ENCODE assay signal across 8 cellular contexts in the genomic region with DNA sequence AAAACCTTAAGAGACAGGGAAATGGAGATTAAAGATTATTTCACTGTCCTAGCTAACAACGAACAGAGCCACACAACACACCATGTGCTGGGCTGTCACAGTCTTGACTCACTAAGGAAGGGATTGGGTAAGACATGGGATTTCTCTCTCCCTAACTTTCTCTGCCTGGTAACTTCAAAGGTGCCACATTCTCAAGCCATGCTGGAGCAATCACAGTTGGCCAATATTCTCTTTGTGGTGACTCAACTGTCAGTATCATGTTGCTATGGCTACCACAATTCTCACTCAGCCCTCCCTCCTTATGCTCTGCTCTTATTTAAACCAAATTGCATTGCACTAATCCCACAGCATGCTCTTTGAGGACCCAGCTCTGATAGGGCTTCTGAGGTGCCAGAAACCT.
A peak's percentile ranks its signal among the peaks of the same experiment; 100 is the strongest.
DNase-seq lines count a peak whose midpoint lies in the region; ATAC-seq and TF ChIP-seq lines count a peak whose summit lies in the region.

No MANE protein-coding gene starts in this region.

- in situ Hi-C loops in transverse colon (cut with MboI; ENCODE audit: low pct_ligation_motif_present in 1 of 4, low pct_unique_long_range_greater_than_20kb in 1 of 4, low sequenced_read_pairs in 3 of 4): no loop called here

- H3K9ac ChIP-seq in PC-3 (ENCODE audit: low read length): no peak overlapping the region
- H3K9ac ChIP-seq in neuronal stem cell (ENCODE audit: low read depth, low read length, poor library complexity): no peak overlapping the region

- intact Hi-C loops in PC-3 (cut with micrococcal nuclease): no loop called here
- intact Hi-C loops in transverse colon (cut with DNase I; ENCODE audit: low total_unique reads): no loop called here

- H3K27ac Mint-ChIP-seq in stimulated activated memory B cell treated with anti-CD40 and anti-IgM and Interleukin-4, amounts not matched to agents 10 μg/mL and 1 μg/mL and 100 μg/mL, for 72 hours: peak overlapping the region; percentile 21

- no peak overlapping the region for H2BK120ac ChIP-seq in neuronal stem cell (ENCODE audit: low read depth, low read length)

- no peak overlapping the region for H2AK5ac ChIP-seq in neuronal stem cell (ENCODE audit: low read depth, low read length)

- no peak overlapping the region for H4K91ac ChIP-seq in neuronal stem cell (ENCODE audit: low read depth, low read length, poor library complexity)

- no peak overlapping the region for H3K18ac ChIP-seq in neuronal stem cell (ENCODE audit: low read length)

- POLR2A ChIA-PET in PC-3 (lab: Charles Lee; ENCODE audit: unreplicated experiment): no interaction called here

- ATAC-seq in GM18861 (IDR thresholded peaks at IDR 0.05; ENCODE audit: unreplicated experiment): peak; percentile 37
- ATAC-seq in PC-3: peak; percentile 27; the same call in 1 of the 2 replicates
- no peak for ATAC-seq in stimulated activated memory B cell treated with anti-CD40 and anti-IgM and Interleukin-4, amounts not matched to agents 10 μg/mL and 1 μg/mL and 100 μg/mL, for 72 hours
- no peak for ATAC-seq in HG03039 (IDR thresholded peaks at IDR 0.05; ENCODE audit: unreplicated experiment)

- no peak overlapping the region for H3K23ac ChIP-seq in neuronal stem cell (ENCODE audit: low read depth, low read length, poor library complexity)

- H3K4me1 ChIP-seq in PC-3 (ENCODE audit: insufficient read depth, low read length) (no peaks in the 10 kb centered on the region), neuronal stem cell (ENCODE audit: control insufficient read depth in 2 of 2, insufficient read depth in 1 of 2, low read depth in 1 of 2, low read length in 2 of 2) (peaks cover 7 to 12% of the 10 kb centered on the region in 2 donors), transverse colon (peaks cover 0 to 8% (median 0%) of the 10 kb centered on the region in 4 donors)

- peaks cover 66% of the 10 kb centered on the region for H3K36me3 Mint-ChIP-seq in stimulated activated memory B cell treated with anti-CD40 and anti-IgM and Interleukin-4, amounts not matched to agents 10 μg/mL and 1 μg/mL and 100 μg/mL, for 72 hours

- H3K4me1 Mint-ChIP-seq in stimulated activated memory B cell treated with anti-CD40 and anti-IgM and Interleukin-4, amounts not matched to agents 10 μg/mL and 1 μg/mL and 100 μg/mL, for 72 hours: peaks cover 34% of the 10 kb centered on the region

- H3K27ac ChIP-seq in PC-3 (ENCODE audit: low read length) (no peak overlapping the region), neuronal stem cell (replicated peaks; ENCODE audit: low read length) (no peak overlapping the region), transverse colon (peak overlapping the region in 2 of 4 donors; percentile 40 to 41)

- H3K4ac ChIP-seq in neuronal stem cell (ENCODE audit: low read length): no peak overlapping the region

- no peak for TF ChIP-seq POLR2A in transverse colon (IDR thresholded peaks at IDR 0.05)

- DNase-seq in A172 (ENCODE audit: low spot score) (peak; percentile 72), PC-3 (peak; percentile 30), fibroblast of mammary gland (ENCODE audit: low read depth) (peak; percentile 98), neuronal stem cell (ENCODE audit: low spot score) (no peak), transverse colon (no peak)

- H2AFZ ChIP-seq in PC-3 (ENCODE audit: low read length): no peak overlapping the region
- no peak overlapping the region for H2AFZ ChIP-seq in neuronal stem cell (ENCODE audit: low read length)

- H3K27me3 ChIP-seq in PC-3 (ENCODE audit: low read length) (no peaks in the 10 kb centered on the region), neuronal stem cell (ENCODE audit: control insufficient read depth in 3 of 3, insufficient read depth in 3 of 3, low read depth in 1 of 3, low read length in 3 of 3) (no peaks in the 10 kb centered on the region), transverse colon (no peaks in the 10 kb centered on the region)

- CTCF ChIA-PET in PC-3 (lab: Charles Lee): no interaction called here

- no TSS peak for BruUV-seq in PC-3 (replicated peaks; lab: Mats Ljungman, UMichigan)

- no peak overlapping the region for H3K4me2 ChIP-seq in PC-3 (ENCODE audit: low read length)
- no peak overlapping the region for H3K4me2 ChIP-seq in neuronal stem cell (ENCODE audit: insufficient read depth, low read length, poor library complexity, severe bottlenecking)

- H2BK15ac ChIP-seq in neuronal stem cell (ENCODE audit: low read length): no peak overlapping the region

- H2BK5ac ChIP-seq in neuronal stem cell (ENCODE audit: low read length): no peak overlapping the region

- no peaks in the 10 kb centered on the region for H3K9me3 ChIP-seq in PC-3 (ENCODE audit: low read length)
- H3K9me3 ChIP-seq in neuronal stem cell (replicated peaks in 1 of 2; ENCODE audit: control insufficient read depth in 2 of 2, insufficient read depth in 1 of 2, low read depth in 1 of 2, low read length in 2 of 2): peaks cover 0 to 7% of the 10 kb centered on the region in 2 donors
- H3K9me3 ChIP-seq in transverse colon: no peaks in the 10 kb centered on the region

- H3K79me2 ChIP-seq in PC-3 (ENCODE audit: low read length): no peaks in the 10 kb centered on the region

- no peaks in the 10 kb centered on the region for H3K9me3 Mint-ChIP-seq in stimulated activated memory B cell treated with anti-CD40 and anti-IgM and Interleukin-4, amounts not matched to agents 10 μg/mL and 1 μg/mL and 100 μg/mL, for 72 hours

- H3K36me3 ChIP-seq in PC-3 (ENCODE audit: low read depth, low read length) (0 out of 2 replicates have a peak, but pooled peaks cover 3% of the 10 kb centered on the region), neuronal stem cell (replicated peaks in 1 of 2; ENCODE audit: control insufficient read depth in 2 of 2, insufficient read depth in 2 of 2, low read length in 2 of 2) (peaks cover 2 to 4% of the 10 kb centered on the region in 2 donors), transverse colon (no peaks in the 10 kb centered on the region)

- no peaks in the 10 kb centered on the region for H3K27me3 Mint-ChIP-seq in stimulated activated memory B cell treated with anti-CD40 and anti-IgM and Interleukin-4, amounts not matched to agents 10 μg/mL and 1 μg/mL and 100 μg/mL, for 72 hours

- H3K4me3 ChIP-seq in PC-3 (ENCODE audit: low read length) (no peak overlapping the region), fibroblast of mammary gland (ENCODE audit: control insufficient read depth, low read depth, low read length) (no peak overlapping the region), neuronal stem cell (ENCODE audit: low read length in 2 of 2) (no peak overlapping the region), transverse colon (no peak overlapping the region)

- H3K79me1 ChIP-seq in neuronal stem cell (ENCODE audit: low read depth, low read length): no peaks in the 10 kb centered on the region

- no peak overlapping the region for H3K14ac ChIP-seq in neuronal stem cell (ENCODE audit: low read length)

- H3F3A ChIP-seq in PC-3 (ENCODE audit: low read length, unreplicated experiment): no peaks in the 10 kb centered on the region

- no CpG with 5 or more reads among the region's 1 CpG for WGBS in neuronal stem cell (ENCODE audit: extremely low coverage in 2 of 2, insufficient read length in 2 of 2, insufficient replicate concordance in 1 of 2), 2 donors
- WGBS in transverse colon (ENCODE audit: low coverage in 1 of 2), 2 donors: 52% methylated on average over 1 of the region's 1 CpG; no CpG with 5 or more reads in 1 of the 2 donors

- no peaks in the 10 kb centered on the region for H3K9me2 ChIP-seq in PC-3 (replicated peaks; ENCODE audit: low read length)

- H4K8ac ChIP-seq in neuronal stem cell (ENCODE audit: low read depth, low read length): no peak overlapping the region

- TF ChIP-seq EP300 in transverse colon (IDR thresholded peaks at IDR 0.05; ENCODE audit: low read depth): no peak

- no peaks in the 10 kb centered on the region for H4K20me1 ChIP-seq in PC-3 (ENCODE audit: low read length)

- TF ChIP-seq CTCF in PC-3 (conservative IDR thresholded peaks at IDR 0.05; ENCODE audit: low read depth, low read length) (no peak), fibroblast of mammary gland (conservative IDR thresholded peaks at IDR 0.05; ENCODE audit: control insufficient read depth, insufficient read depth, low read depth, low read length) (no peak), transverse colon (IDR thresholded peaks at IDR 0.05) (no peak)

- H2BK12ac ChIP-seq in neuronal stem cell (ENCODE audit: low read length): no peak overlapping the region

- H3K4me3 Mint-ChIP-seq in stimulated activated memory B cell treated with anti-CD40 and anti-IgM and Interleukin-4, amounts not matched to agents 10 μg/mL and 1 μg/mL and 100 μg/mL, for 72 hours: no peak overlapping the region

Comparison
In these comparisons a context has a peak if more than half of its experiments do, and no peak if none do; other contexts are left out.
1. DNase-seq: peak in A172 (single experiment), PC-3 (single experiment) and fibroblast of mammary gland (single experiment); none in neuronal stem cell (single experiment) and transverse colon (single experiment).
2. ATAC-seq: peak in GM18861 (single experiment) and PC-3 (single experiment); none in stimulated activated memory B cell treated with anti-CD40 and anti-IgM and Interleukin-4, amounts not matched to agents 10 μg/mL and 1 μg/mL and 100 μg/mL, for 72 hours (single experiment) and HG03039 (single experiment).